In genomic region chr17:60545465-60546191, GRCh38 we compare ENCODE assay signal across 1 cellular context.
TF ChIP-seq lines count a peak whose summit lies in the region.

No MANE protein-coding gene starts in this region.

TF ChIP-seq in HepG2, 621 proteins besides CTCF, POLR2A, EP300 and RAD21:
- no peak for TF ChIP-seq SOX13 (IDR thresholded peaks at IDR 0.05)
- peak in 1 of 2 experiments; percentile 81; a peak in 2 of 4 replicates for TF ChIP-seq SOX13 (CRISPR knock-in tag; conservative IDR thresholded peaks at IDR 0.05 in 1 of 2, IDR thresholded peaks at IDR 0.05 in 1 of 2)
- TF ChIP-seq BRF2 (CRISPR knock-in tag; IDR thresholded peaks at IDR 0.05), result no peak
- no peak for TF ChIP-seq RFX1 (IDR thresholded peaks at IDR 0.05)
- TF ChIP-seq SOX5 (CRISPR knock-in tag; IDR thresholded peaks at IDR 0.05; ENCODE audit: borderline replicate concordance), result peak; percentile 59; the same call in 1 of the 2 replicates
- no peak for TF ChIP-seq ZBTB14 (CRISPR knock-in tag; IDR thresholded peaks at IDR 0.05)
- TF ChIP-seq ZNF121 (CRISPR knock-in tag; IDR thresholded peaks at IDR 0.05), result peak; percentile 54; the same call in 1 of the 2 replicates
- TF ChIP-seq ZNF773 (CRISPR knock-in tag; IDR thresholded peaks at IDR 0.05; ENCODE audit: borderline replicate concordance), result no peak
- peak; percentile 73 for TF ChIP-seq ZNF770 (CRISPR knock-in tag; IDR thresholded peaks at IDR 0.05)
- no peak for TF ChIP-seq SOX6 (IDR thresholded peaks at IDR 0.05)
- TF ChIP-seq SOX6 (CRISPR knock-in tag; IDR thresholded peaks at IDR 0.05), result peak; percentile 54
- TF ChIP-seq RXRB (CRISPR knock-in tag; IDR thresholded peaks at IDR 0.05; ENCODE audit: borderline replicate concordance), result no peak
- TF ChIP-seq ZNF317 (CRISPR knock-in tag; IDR thresholded peaks at IDR 0.05), result no peak
- TF ChIP-seq ZNF75D (CRISPR knock-in tag; IDR thresholded peaks at IDR 0.05; ENCODE audit: borderline replicate concordance), result no peak
